ENCODE assay signal across 8 cellular contexts in the genomic region with DNA sequence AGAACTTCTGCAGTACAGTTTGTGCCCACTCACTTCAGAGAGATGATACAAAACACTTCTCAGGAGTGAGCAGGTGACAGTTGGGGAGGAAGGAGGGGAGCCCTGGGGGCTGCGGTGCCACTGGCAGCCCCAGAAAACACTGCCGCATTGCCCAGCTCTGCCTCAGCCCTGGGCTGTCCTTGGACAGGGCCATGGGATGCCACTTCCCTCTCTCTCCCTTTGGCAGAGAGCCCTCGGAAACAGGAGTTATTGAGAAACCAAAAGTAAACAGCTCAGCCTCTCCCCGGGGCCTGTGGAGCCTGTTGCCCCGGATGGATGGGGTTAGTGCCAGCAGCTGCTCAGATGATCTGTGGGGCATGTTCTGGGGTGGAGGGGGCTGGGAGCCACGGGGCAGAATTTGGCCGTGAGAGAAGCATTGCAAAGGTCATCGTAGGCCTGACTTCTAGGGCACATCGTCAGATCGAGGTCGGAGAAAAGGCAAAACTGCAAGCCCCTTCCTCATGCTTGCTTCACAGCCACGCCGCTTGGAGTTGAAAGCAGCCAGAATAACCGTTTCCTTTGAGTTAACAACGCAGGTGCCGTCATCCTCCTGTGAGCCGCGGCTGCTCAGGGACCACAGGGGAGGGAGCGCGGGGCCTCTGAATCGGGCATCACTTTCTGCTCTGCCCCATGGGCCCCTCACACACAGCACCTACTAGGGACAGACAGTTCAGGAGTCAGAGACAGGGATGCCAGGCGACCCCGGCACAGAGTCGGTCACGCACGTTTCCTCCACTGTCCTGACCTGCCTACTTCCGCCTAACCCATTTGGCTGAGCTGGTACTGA.
DNase-seq lines count a peak whose midpoint lies in the region; ATAC-seq and TF ChIP-seq lines count a peak whose summit lies in the region.

No MANE protein-coding gene starts in this region.

- H3K27me3 ChIP-seq in effector memory CD4-positive, alpha-beta T cell (replicated peaks; ENCODE audit: control insufficient read depth, insufficient read depth, low read length, poor library complexity, severe bottlenecking) = no peaks in the 10 kb centered on the region
- no peaks in the 10 kb centered on the region for H3K27me3 ChIP-seq in thymus (ENCODE audit: control insufficient read depth, insufficient read depth)

- intact Hi-C loops in activated CD4-positive, alpha-beta memory T cell treated with anti-CD3 and anti-CD28 coated beads for 36 hours (cut with micrococcal nuclease) = loop anchor here (1.0 kb wide), 1 partner anchor 11 kb away; no protein-coding TSS in a partner anchor

- no peaks in the 10 kb centered on the region for H3K27me3 Mint-ChIP-seq in activated CD4-positive, alpha-beta memory T cell treated with anti-CD3 and anti-CD28 coated beads for 36 hours
- no peaks in the 10 kb centered on the region for H3K27me3 Mint-ChIP-seq in natural killer cell treated with Interleukin-12 subunit alpha and Interleukin-12 subunit beta and Interleukin-15 and Interleukin-18, amount 100 ng/mL, for 72 hours

- H3K4me3 ChIP-seq in GM12864 (ENCODE audit: low read depth, low read length) = peak overlapping the region; percentile 41
- no peak overlapping the region for H3K4me3 ChIP-seq in HFF-Myc (replicated peaks; ENCODE audit: low read depth, low read length)
- peak overlapping the region; percentile 48 for H3K4me3 ChIP-seq in effector memory CD4-positive, alpha-beta T cell (ENCODE audit: insufficient read depth, low read depth, low read length, poor library complexity, severe bottlenecking)
- H3K4me3 ChIP-seq in thymus (ENCODE audit: low read length) = peak overlapping the region; percentile 39

- H3K36me3 Mint-ChIP-seq in activated CD4-positive, alpha-beta memory T cell treated with anti-CD3 and anti-CD28 coated beads for 36 hours = no peaks in the 10 kb centered on the region
- H3K36me3 Mint-ChIP-seq in natural killer cell treated with Interleukin-12 subunit alpha and Interleukin-12 subunit beta and Interleukin-15 and Interleukin-18, amount 100 ng/mL, for 72 hours = no peaks in the 10 kb centered on the region

- ATAC-seq in natural killer cell treated with Interleukin-12 subunit alpha and Interleukin-12 subunit beta and Interleukin-15 and Interleukin-18, amount 100 ng/mL, for 72 hours = peak; percentile 80 to 86

- no peaks in the 10 kb centered on the region for H3K9me3 ChIP-seq in effector memory CD4-positive, alpha-beta T cell (ENCODE audit: control insufficient read depth, low read length)
- no peaks in the 10 kb centered on the region for H3K9me3 ChIP-seq in thymus (ENCODE audit: control insufficient read depth)

- no peaks in the 10 kb centered on the region for H3K36me3 ChIP-seq in effector memory CD4-positive, alpha-beta T cell (ENCODE audit: control insufficient read depth, insufficient read depth, low read length)
- H3K36me3 ChIP-seq in thymus (ENCODE audit: control insufficient read depth, insufficient read depth) = no peaks in the 10 kb centered on the region

- CTCF ChIA-PET in activated CD4-positive, alpha-beta memory T cell treated with anti-CD3 and anti-CD28 coated beads for 36 hours (lab: Charles Lee) = interaction anchor here (1.0 to 1.3 kb wide), 3 partner anchors 16 to 341 kb away, joined by 3 to 4 read pairs (median 3); no protein-coding TSS in a partner anchor

- no peak for TF ChIP-seq CTCF in GM12864 (IDR thresholded peaks at IDR 0.05; ENCODE audit: low read depth, low read length, missing control alignments)
- no peak for TF ChIP-seq CTCF in HFF-Myc (IDR thresholded peaks at IDR 0.05; ENCODE audit: low read depth, low read length, missing control alignments)

- peaks cover 14% of the 10 kb centered on the region for H3K4me1 ChIP-seq in effector memory CD4-positive, alpha-beta T cell (ENCODE audit: control insufficient read depth, insufficient read depth, low read length, poor library complexity, severe bottlenecking)
- H3K4me1 ChIP-seq in thymus (ENCODE audit: control insufficient read depth, insufficient read depth, low read length) = peaks cover 70% of the 10 kb centered on the region

- peaks cover 17% of the 10 kb centered on the region for H3K4me1 Mint-ChIP-seq in activated CD4-positive, alpha-beta memory T cell treated with anti-CD3 and anti-CD28 coated beads for 36 hours (ENCODE audit: low read depth)
- peaks cover 18 to 20% of the 10 kb centered on the region in 2 donors for H3K4me1 Mint-ChIP-seq in natural killer cell treated with Interleukin-12 subunit alpha and Interleukin-12 subunit beta and Interleukin-15 and Interleukin-18, amount 100 ng/mL, for 72 hours (ENCODE audit: low read depth in 2 of 2)

- H3K27ac ChIP-seq in effector memory CD4-positive, alpha-beta T cell (ENCODE audit: insufficient read depth, low read length, poor library complexity, severe bottlenecking) = peak overlapping the region; percentile 64
- H3K27ac ChIP-seq in thymus (ENCODE audit: low read depth) = peak overlapping the region; percentile 95

- 4% methylated on average over 27 of the region's 27 CpGs for WGBS in thymus

- peak overlapping the region; percentile 80 for H3K4me3 Mint-ChIP-seq in activated CD4-positive, alpha-beta memory T cell treated with anti-CD3 and anti-CD28 coated beads for 36 hours
- H3K4me3 Mint-ChIP-seq in natural killer cell treated with Interleukin-12 subunit alpha and Interleukin-12 subunit beta and Interleukin-15 and Interleukin-18, amount 100 ng/mL, for 72 hours = peak overlapping the region; percentile 51

- H3K9me3 Mint-ChIP-seq in activated CD4-positive, alpha-beta memory T cell treated with anti-CD3 and anti-CD28 coated beads for 36 hours = no peaks in the 10 kb centered on the region
- H3K9me3 Mint-ChIP-seq in natural killer cell treated with Interleukin-12 subunit alpha and Interleukin-12 subunit beta and Interleukin-15 and Interleukin-18, amount 100 ng/mL, for 72 hours = peaks cover 2% of the 10 kb centered on the region

- POLR2A ChIA-PET in activated CD4-positive, alpha-beta memory T cell treated with anti-CD3 and anti-CD28 coated beads for 36 hours (lab: Charles Lee) = interaction anchor here (1.1 kb wide), 1 partner anchor 11 kb away, joined by 4 read pairs; no protein-coding TSS in a partner anchor

- peak overlapping the region; percentile 96 for H3K27ac Mint-ChIP-seq in activated CD4-positive, alpha-beta memory T cell treated with anti-CD3 and anti-CD28 coated beads for 36 hours
- H3K27ac Mint-ChIP-seq in natural killer cell treated with Interleukin-12 subunit alpha and Interleukin-12 subunit beta and Interleukin-15 and Interleukin-18, amount 100 ng/mL, for 72 hours = peak overlapping the region; percentile 49 to 84

- DNase-seq in GM12864 (ENCODE audit: low read depth) (no peak), HFF-Myc (ENCODE audit: extremely low read depth, low read depth) (peak; percentile 9), NCI-H2081 (lab: John Stamatoyannopoulos, UW) (peak; percentile 80 to 92), HCEC 1CT (no peak)
- DNase-seq in activated CD4-positive, alpha-beta memory T cell treated with anti-CD3 and anti-CD28 coated beads for 36 hours = peak; percentile 64
- peak; percentile 2 to 29 (median 17) for DNase-seq in effector memory CD4-positive, alpha-beta T cell
- DNase-seq in natural killer cell treated with Interleukin-12 subunit alpha and Interleukin-12 subunit beta and Interleukin-15 and Interleukin-18, amount 100 ng/mL, for 72 hours (ENCODE audit: low spot score) = no peak

Comparison
In these comparisons a context has a peak if more than half of its experiments do, and no peak if none do; other contexts are left out.
1. DNase-seq: peak in HFF-Myc (single experiment), NCI-H2081 (2 of 2), activated CD4-positive, alpha-beta memory T cell treated with anti-CD3 and anti-CD28 coated beads for 36 hours (single experiment) and effector memory CD4-positive, alpha-beta T cell (3 of 3); none in GM12864 (single experiment), natural killer cell treated with Interleukin-12 subunit alpha and Interleukin-12 subunit beta and Interleukin-15 and Interleukin-18, amount 100 ng/mL, for 72 hours (single experiment) and HCEC 1CT (single experiment).